ENCODE assay signal across 8 cellular contexts in the genomic region with DNA sequence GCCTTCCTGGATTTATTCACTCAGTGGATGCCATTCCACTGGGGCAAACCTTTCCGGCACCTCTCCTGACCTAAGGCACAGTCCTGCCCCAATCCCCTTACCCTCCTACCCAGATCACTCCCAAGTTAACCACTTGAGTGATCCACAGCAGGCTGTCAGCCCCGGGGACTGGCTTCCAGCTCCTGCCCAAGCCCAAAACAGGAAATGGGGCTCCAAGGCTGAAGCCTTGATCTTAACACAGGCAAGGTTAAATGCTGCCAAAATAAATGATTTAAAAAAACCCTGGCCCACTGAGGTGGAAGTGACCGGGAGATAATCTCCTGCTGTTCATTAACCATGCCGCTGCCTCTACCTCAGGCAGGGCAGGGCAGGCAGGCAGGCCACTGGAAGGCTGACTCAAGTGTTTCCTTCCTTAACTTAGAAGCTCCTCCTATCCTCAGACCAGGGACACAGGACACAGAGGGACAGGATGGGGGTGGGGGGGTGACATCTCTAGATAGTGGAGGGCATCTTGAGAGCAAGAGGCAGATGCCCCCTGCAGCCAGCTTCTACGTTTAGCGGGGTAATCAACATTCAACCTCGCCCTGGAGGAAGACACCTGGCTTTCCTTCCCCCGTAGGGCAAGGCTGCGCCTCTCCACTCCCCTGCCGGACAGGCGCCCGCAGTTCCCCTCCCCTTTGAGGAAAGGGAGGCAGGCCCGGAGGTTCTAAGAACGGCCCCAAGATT. TPM values are rescaled to one million over a fixed set of nuclear protein-coding genes. Genes with fewer than 3 reads are reported as not detected.
A peak's percentile ranks its signal among the peaks of the same experiment; 100 is the strongest.
DNase-seq lines count a peak whose midpoint lies in the region; ATAC-seq and TF ChIP-seq lines count a peak whose summit lies in the region.

No MANE protein-coding gene starts in this region.

- no peaks in the 10 kb centered on the region for H3K36me3 Mint-ChIP-seq in activated CD4-positive, alpha-beta T cell treated with anti-CD3 and anti-CD28 coated beads, Interleukin-2, amount 10 ng/mL, durations not matched to agents 7 days and 5 days (ENCODE audit: low read depth)
- H3K36me3 Mint-ChIP-seq in T-cell, result no peaks in the 10 kb centered on the region

- H3K27ac ChIP-seq in ectodermal cell (ENCODE audit: insufficient read depth, low read depth, low read length, poor library complexity, severe bottlenecking), result no peak overlapping the region
- peak overlapping the region; percentile 49 for H3K27ac ChIP-seq in mesodermal cell (ENCODE audit: low read depth, low read length, severe bottlenecking)
- H3K27ac ChIP-seq in urinary bladder (ENCODE audit: low read depth), result no peak overlapping the region

- H3K4me3 Mint-ChIP-seq in activated CD4-positive, alpha-beta T cell treated with anti-CD3 and anti-CD28 coated beads, Interleukin-2, amount 10 ng/mL, durations not matched to agents 7 days and 5 days, result peak overlapping the region; percentile 79
- peak overlapping the region; percentile 80 to 86 (median 80) for H3K4me3 Mint-ChIP-seq in T-cell

- H3K27ac Mint-ChIP-seq in activated CD4-positive, alpha-beta T cell treated with anti-CD3 and anti-CD28 coated beads, Interleukin-2, amount 10 ng/mL, durations not matched to agents 7 days and 5 days, result peak overlapping the region; percentile 58
- H3K27ac Mint-ChIP-seq in T-cell, result peak overlapping the region; percentile 68 to 72

- H3K4me3 ChIP-seq in ectodermal cell (ENCODE audit: insufficient read depth, low read depth, low read length) (peak overlapping the region; percentile 66), mesodermal cell (ENCODE audit: extremely low read depth, insufficient read depth, low read length, poor library complexity, severe bottlenecking) (peak overlapping the region; percentile 67), urinary bladder (ENCODE audit: low read depth, low read length) (peak overlapping the region; percentile 62)

- no peaks in the 10 kb centered on the region for H3K9me3 Mint-ChIP-seq in activated CD4-positive, alpha-beta T cell treated with anti-CD3 and anti-CD28 coated beads, Interleukin-2, amount 10 ng/mL, durations not matched to agents 7 days and 5 days
- no peaks in the 10 kb centered on the region for H3K9me3 Mint-ChIP-seq in T-cell

- CTCF ChIA-PET in activated CD4-positive, alpha-beta T cell treated with anti-CD3 and anti-CD28 coated beads, Interleukin-2, amount 10 ng/mL, durations not matched to agents 7 days and 5 days (lab: Charles Lee), result interaction anchor here (1.2 to 1.8 kb wide), 3 partner anchors 14 to 66 kb away, joined by 5 to 6 read pairs (median 6); no protein-coding TSS in a partner anchor
- CTCF ChIA-PET in T-cell (lab: Charles Lee), result interaction anchor here (0.6 to 1.7 kb wide), 3 partner anchors 25 to 53 kb away, joined by 3 to 5 read pairs (median 3); no protein-coding TSS in a partner anchor

- H3K27me3 Mint-ChIP-seq in activated CD4-positive, alpha-beta T cell treated with anti-CD3 and anti-CD28 coated beads, Interleukin-2, amount 10 ng/mL, durations not matched to agents 7 days and 5 days, result peaks cover 19% of the 10 kb centered on the region
- H3K27me3 Mint-ChIP-seq in T-cell, result no peaks in the 10 kb centered on the region

- no peaks in the 10 kb centered on the region for H3K9me3 ChIP-seq in ectodermal cell (ENCODE audit: control insufficient read depth, low read length)
- peaks cover 8% of the 10 kb centered on the region for H3K9me3 ChIP-seq in mesodermal cell (ENCODE audit: control insufficient read depth, low read length)

- H3K36me3 ChIP-seq in ectodermal cell (ENCODE audit: control insufficient read depth, insufficient read depth, low read length) (no peaks in the 10 kb centered on the region), mesodermal cell (ENCODE audit: control insufficient read depth, insufficient read depth, low read length) (peaks cover 8% of the 10 kb centered on the region), urinary bladder (ENCODE audit: insufficient read depth) (no peaks in the 10 kb centered on the region)

- no peak for DNase-seq in activated CD4-positive, alpha-beta T cell treated with anti-CD3 and anti-CD28 coated beads, Interleukin-2, amount 10 ng/mL, durations not matched to agents 7 days and 5 days
- DNase-seq in activated CD4-positive, alpha-beta T cell treated with anti-CD3 and anti-CD28 coated beads for 4 hours, result no peak
- DNase-seq in T-cell (peak in 3 of 34 experiments; percentile 4 to 15 (median 13)), GM10266 (ENCODE audit: extremely low spot score) (no peak), ureter (ENCODE audit: low spot score) (no peak)

- WGBS in ectodermal cell, 2 experiments, result 7 to 9% methylated on average over 14 of the region's 14 CpGs
- 6 to 21% methylated on average over 6 to 13 of the region's 14 CpGs for WGBS in mesodermal cell (ENCODE audit: insufficient coverage in 2 of 2), 2 experiments
- WGBS in urinary bladder, result 19% methylated on average over 14 of the region's 14 CpGs

- POLR2A ChIA-PET in activated CD4-positive, alpha-beta T cell treated with anti-CD3 and anti-CD28 coated beads, Interleukin-2, amount 10 ng/mL, durations not matched to agents 7 days and 5 days (lab: Charles Lee), result no interaction called here
- POLR2A ChIA-PET in T-cell (lab: Charles Lee), result no interaction called here

- no peak for ATAC-seq in T-cell (replicated peaks in 1 of 4)

- H3K4me1 ChIP-seq in ectodermal cell (ENCODE audit: control insufficient read depth, insufficient read depth, low read length) (peaks cover 12% of the 10 kb centered on the region), mesodermal cell (ENCODE audit: control insufficient read depth, insufficient read depth, low read length, poor library complexity, severe bottlenecking) (peaks cover 15% of the 10 kb centered on the region), urinary bladder (ENCODE audit: insufficient read depth) (no peaks in the 10 kb centered on the region)

- peaks cover 40% of the 10 kb centered on the region for H3K27me3 ChIP-seq in ectodermal cell (ENCODE audit: control insufficient read depth, insufficient read depth, low read length, poor library complexity, severe bottlenecking)

- TF ChIP-seq CTCF in GM10266 (IDR thresholded peaks at IDR 0.05; ENCODE audit: control insufficient read depth, insufficient read depth, low read depth, missing control alignments), result no peak

- peaks cover 37% of the 10 kb centered on the region for H3K4me1 Mint-ChIP-seq in activated CD4-positive, alpha-beta T cell treated with anti-CD3 and anti-CD28 coated beads, Interleukin-2, amount 10 ng/mL, durations not matched to agents 7 days and 5 days
- H3K4me1 Mint-ChIP-seq in T-cell, result peaks cover 29 to 53% (median 35%) of the 10 kb centered on the region in 3 donors

RNA-seq across cellular contexts. Expression of a gene that starts 1.3 kb away (rescaled TPM):
- total RNA-seq in activated CD4-positive, alpha-beta T cell treated with anti-CD3 and anti-CD28 coated beads, Interleukin-2, amount 10 ng/mL, durations not matched to agents 7 days and 5 days, result 1 to 10 TPM; 8.5 to 8.7 TPM
- total RNA-seq in T-cell (10 to 100 TPM in 4 of 5 donors, 1 to 10 TPM in 1; 7.9 to 15.2 (median 11.0) TPM), urinary bladder (13.4 TPM), ureter (26.1 TPM)
- polyA plus RNA-seq in ectodermal cell (2013, experiment 1 of 4), result 8.0 TPM
- 7.2 TPM for polyA plus RNA-seq in ectodermal cell (2013, experiment 2 of 4)
- 5.3 TPM for polyA plus RNA-seq in ectodermal cell (2013, experiment 3 of 4)
- 7.0 TPM for polyA plus RNA-seq in ectodermal cell (2013, experiment 4 of 4)
- polyA plus RNA-seq in mesodermal cell (2013, experiment 1 of 2), result 17.4 TPM
- polyA plus RNA-seq in mesodermal cell (2013, experiment 2 of 2), result 16.0 TPM
- polyA plus RNA-seq in urinary bladder, result 22.6 TPM

RNA-seq across cellular contexts. Expression of a gene that starts 40.0 kb away (rescaled TPM):
- 1 to 10 TPM; 7.0 to 10.0 TPM for total RNA-seq in activated CD4-positive, alpha-beta T cell treated with anti-CD3 and anti-CD28 coated beads, Interleukin-2, amount 10 ng/mL, durations not matched to agents 7 days and 5 days
- total RNA-seq in T-cell, result 10 to 100 TPM in 2 of 5 donors, 1 to 10 TPM in 3; 6.3 to 14.2 (median 9.7) TPM
- 7.8 TPM for polyA plus RNA-seq in ectodermal cell (2013, experiment 1 of 4)
- polyA plus RNA-seq in ectodermal cell (2013, experiment 2 of 4), result 5.8 TPM
- 4.5 TPM for polyA plus RNA-seq in ectodermal cell (2013, experiment 3 of 4)
- polyA plus RNA-seq in ectodermal cell (2013, experiment 4 of 4), result 6.2 TPM
- 8.6 TPM for polyA plus RNA-seq in mesodermal cell (2013, experiment 1 of 2)
- 7.5 TPM for polyA plus RNA-seq in mesodermal cell (2013, experiment 2 of 2)
- 11.8 TPM for total RNA-seq in urinary bladder
- polyA plus RNA-seq in urinary bladder, result 9.2 TPM
- 28.6 TPM for total RNA-seq in ureter
